29 cellular contexts compared by ENCODE assay signal in the genomic region with DNA sequence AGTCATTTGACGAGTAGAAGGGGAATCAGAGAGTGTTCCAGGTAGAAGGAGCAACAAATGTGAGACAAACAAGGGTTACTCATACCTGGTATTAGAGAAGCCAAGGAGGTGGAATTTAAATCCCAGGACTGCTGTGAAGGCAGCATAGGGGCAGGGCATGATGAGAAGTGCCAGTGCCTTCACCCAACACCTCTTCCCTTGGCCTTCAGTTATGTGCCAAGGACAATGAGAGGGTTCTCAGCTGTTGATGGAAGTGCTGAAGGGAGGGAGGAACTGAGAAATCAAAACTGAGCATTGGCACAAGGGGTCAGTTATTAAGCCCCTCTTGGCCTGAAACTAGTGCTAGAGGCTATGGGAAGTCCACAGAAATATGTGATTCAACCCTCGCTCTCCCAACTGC.
"Had no signal": no experiment of that assay in that cellular context is flagged by ENCODE, and none has a peak within 500 bp of the region (broad histone marks: within the 10 kb centered on the region; RNA-seq: fewer than 3 reads in every experiment).

No MANE protein-coding gene starts in this region.

- H3K4me3 ChIP-seq: breast epithelium, PC-9, SJCRH30, SK-N-MC had no signal

- ATAC-seq: activated CD8-positive, alpha-beta T cell treated with anti-CD3 and anti-CD28 coated beads for 36 hours; activated T-cell treated with anti-CD3 and anti-CD28 coated beads, Interleukin-2, amount 50 U/mL, for 72 hours; activated T-helper 17 cell treated with anti-CD3 and anti-CD28 coated beads, Interleukin-2, amount 50 U/mL, for 72 hours had no signal

- H3K9me3 ChIP-seq: breast epithelium, SJCRH30 had no signal

- H3K36me3 ChIP-seq: breast epithelium, SJCRH30 had no signal

- H3K27me3 ChIP-seq: breast epithelium had no signal

- H3K27ac ChIP-seq: breast epithelium, KMS-11, PC-9, RWPE1, SJCRH30, SK-N-MC had no signal

- DNase-seq: activated CD4-positive, alpha-beta T cell treated with anti-CD3 and anti-CD28 coated beads, Interleukin-2, amount 10 ng/mL, durations not matched to agents 24 days and 14 days; activated CD4-positive, alpha-beta T cell treated with anti-CD3 and anti-CD28 coated beads, Interleukin-2, amount 50 U/mL, for 4 hours; activated CD8-positive, alpha-beta T cell treated with anti-CD3 and anti-CD28 coated beads for 36 hours; activated effector memory CD4-positive, alpha-beta T cell treated with anti-CD3 and anti-CD28 coated beads, Interleukin-2, amount 50 U/mL, for 16 hours; activated naive CD4-positive, alpha-beta T cell; activated naive CD4-positive, alpha-beta T cell treated with anti-CD3 and anti-CD28 coated beads, Interleukin-2, amount 50 U/mL, for 16 hours; activated naive CD8-positive, alpha-beta T cell treated with anti-CD3 and anti-CD28 coated beads for 36 hours; activated T-cell treated with anti-CD3 and anti-CD28 coated beads, Interleukin-2, amount 50 U/mL, for 1 hour; activated T-cell treated with anti-CD3 and anti-CD28 coated beads, Interleukin-2, amount 50 U/mL, for 72 hours; amniotic stem cell; aorta; caudate nucleus; MM.1S; MV-4-11; NCI-H1092; NCI-H1436 treated with DMSO at 0.1 percent for 48 hours; NCI-H1694 treated with DMSO at 0.1 percent for 48 hours; NCI-H2029; NCI-H510A; NCI-H526; NCI-H748 treated with DMSO at 0.1 percent for 48 hours; PC-9; SHP77; SJCRH30 had no signal
